ENCODE assay signal across 16 cellular contexts in the genomic region with DNA sequence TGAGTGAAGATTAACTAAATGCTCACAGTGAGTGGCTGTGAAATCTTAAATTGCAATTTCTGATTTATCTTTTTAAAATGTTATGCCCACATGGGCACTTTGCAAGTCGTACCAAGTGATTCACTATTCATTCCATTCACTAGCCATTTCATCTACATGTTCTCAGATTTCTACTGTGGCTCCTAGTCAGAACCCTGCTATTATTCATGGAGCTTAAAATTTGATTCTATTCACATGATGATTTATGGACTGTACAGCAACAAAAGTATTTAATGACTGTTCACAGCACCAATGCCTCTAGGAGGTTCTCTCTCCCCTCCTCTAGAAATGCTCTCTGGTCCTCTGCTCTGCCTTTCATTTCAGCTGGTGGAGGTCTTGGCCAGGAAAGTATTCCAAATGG.
A peak's percentile ranks its signal among the peaks of the same experiment; 100 is the strongest.
DNase-seq lines count a peak whose midpoint lies in the region; ATAC-seq and TF ChIP-seq lines count a peak whose summit lies in the region.
"Had no signal": no experiment of that assay in that cellular context is flagged by ENCODE, and none has a peak within 500 bp of the region (broad histone marks: within the 10 kb centered on the region; RNA-seq: fewer than 3 reads in every experiment).

No MANE protein-coding gene starts in this region.

- DNase-seq in NCI-H2081 (lab: John Stamatoyannopoulos, UW): peak; percentile 18 to 35
- DNase-seq in NCI-H2081 treated with DMSO at 0.1 percent for 48 hours (lab: John Stamatoyannopoulos, UW): no peak
- DNase-seq in NCI-H1436 (lab: John Stamatoyannopoulos, UW): peak; percentile 46
- peak; percentile 33 for DNase-seq in NCI-H226
- DNase-seq in GM13977 (ENCODE audit: low spot score): no peak
- no peak for DNase-seq in stimulated activated CD4-positive, alpha-beta T cell treated with anti-CD3 and anti-CD28 coated beads, Interleukin-4, amount 100 ng/mL, for 4 hours
- DNase-seq: CD8-positive, alpha-beta memory T cell; DND-41; GOT3; KBM-7; NCI-H187 treated with DMSO at 0.1 percent for 48 hours; NCI-H748 treated with DMSO at 0.1 percent for 48 hours; PC-3 had no signal

- TF ChIP-seq CTCF in nephron (IDR thresholded peaks at IDR 0.05; ENCODE audit: unreplicated experiment in 3 of 3) (no peak), GM13977 (IDR thresholded peaks at IDR 0.05; ENCODE audit: extremely low read depth, insufficient read depth, missing control alignments) (no peak)

- no peaks in the 10 kb centered on the region for H3K36me3 Mint-ChIP-seq in nephron (ENCODE audit: low read depth)
- H3K36me3 Mint-ChIP-seq: CD8-positive, alpha-beta memory T cell had no signal

- H3K4me3 Mint-ChIP-seq in nephron: no peak overlapping the region
- H3K4me3 Mint-ChIP-seq: CD8-positive, alpha-beta memory T cell had no signal

- H3K4me1 Mint-ChIP-seq in nephron: peaks cover 66% of the 10 kb centered on the region
- H3K4me1 Mint-ChIP-seq: CD8-positive, alpha-beta memory T cell had no signal

- ATAC-seq in GM18868 (IDR thresholded peaks at IDR 0.05; ENCODE audit: unreplicated experiment): no peak
- ATAC-seq: GM12878, PC-3 had no signal

- no peaks in the 10 kb centered on the region for H3K27me3 Mint-ChIP-seq in nephron (ENCODE audit: low read depth)

- no peaks in the 10 kb centered on the region for H3K9me3 Mint-ChIP-seq in nephron
- H3K9me3 Mint-ChIP-seq: CD8-positive, alpha-beta memory T cell had no signal

- H3K27ac Mint-ChIP-seq in nephron: peak overlapping the region in 2 of 3 experiments; percentile 61
- H3K27ac Mint-ChIP-seq: CD8-positive, alpha-beta memory T cell had no signal

- in situ Hi-C loops in GM13977 (cut with MboI; ENCODE audit: low pct_unique_long_range_greater_than_20kb, low sequenced_read_pairs, unreplicated experiment): no loop called here

Comparison
In these comparisons a context has a peak if more than half of its experiments do, and no peak if none do; other contexts are left out.
1. DNase-seq: peak in NCI-H2081 (2 of 2), NCI-H1436 (single experiment) and NCI-H226 (single experiment); none in NCI-H2081 treated with DMSO at 0.1 percent for 48 hours (single experiment), GM13977 (single experiment) and stimulated activated CD4-positive, alpha-beta T cell treated with anti-CD3 and anti-CD28 coated beads, Interleukin-4, amount 100 ng/mL, for 4 hours (0 of 2).